In genomic region chr9:22103650-22104575, GRCh38 we compare ENCODE assay signal across 11 cellular contexts.
DNase-seq lines count a peak whose midpoint lies in the region; ATAC-seq and TF ChIP-seq lines count a peak whose summit lies in the region.
"Had no signal": no experiment of that assay in that cellular context is flagged by ENCODE, and none has a peak within 500 bp of the region (broad histone marks: within the 10 kb centered on the region; RNA-seq: fewer than 3 reads in every experiment).

No MANE protein-coding gene starts in this region.

- no peak overlapping the region for H2AFZ ChIP-seq in KMS-11 (ENCODE audit: low read depth)

- H3K9ac ChIP-seq in KMS-11, result peak overlapping the region; percentile 57

- H3K4me3 ChIP-seq in KMS-11 (IDR thresholded peaks at IDR 0.05; ENCODE audit: insufficient read depth, low read depth, low read length) (no peak overlapping the region), astrocyte of the cerebellum (ENCODE audit: low read depth, low read length) (no peak overlapping the region), suprapubic skin (no peak overlapping the region)

- TF ChIP-seq EP300 in suprapubic skin (IDR thresholded peaks at IDR 0.05), result no peak

- in situ Hi-C loops in astrocyte of the cerebellum (cut with HindIII; ENCODE audit: low sequenced_read_pairs), result no loop called here

- TF ChIP-seq POLR2A in suprapubic skin (IDR thresholded peaks at IDR 0.05), result no peak

- DNase-seq in astrocyte of the cerebellum (ENCODE audit: low read depth), result peak; percentile 74
- no peak for DNase-seq in left ventricle myocardium superior
- no peak for DNase-seq in suprapubic skin (ENCODE audit: low spot score in 2 of 2)
- DNase-seq in nucleus accumbens (lab: John Stamatoyannopoulos, UW), result no peak
- DNase-seq in activated gamma-delta T cell treated with Interleukin-2 at 50 U/mL for 16 hours, result no peak
- DNase-seq: activated CD4-positive, alpha-beta T cell treated with anti-CD3 and anti-CD28 coated beads for 48 hours; hippocampal formation; NCI-H1694 treated with DMSO at 0.1 percent for 48 hours had no signal

- H3K36me3 ChIP-seq in KMS-11 (ENCODE audit: insufficient read depth) (no peaks in the 10 kb centered on the region), suprapubic skin (no peaks in the 10 kb centered on the region)

- peak; percentile 73 for ATAC-seq in left ventricle myocardium superior
- ATAC-seq in HG02938 (IDR thresholded peaks at IDR 0.05; ENCODE audit: unreplicated experiment), result no peak

- no peaks in the 10 kb centered on the region for H3K79me2 ChIP-seq in KMS-11 (ENCODE audit: insufficient read depth, low read depth)

- H4K20me1 ChIP-seq in KMS-11 (ENCODE audit: insufficient read depth), result no peaks in the 10 kb centered on the region

- H3K4me1 ChIP-seq in KMS-11 (ENCODE audit: low read depth, poor library complexity, severe bottlenecking) (peaks cover 98% of the 10 kb centered on the region), suprapubic skin (peaks cover 12% of the 10 kb centered on the region)

- H3K9me3 ChIP-seq in suprapubic skin, result no peaks in the 10 kb centered on the region

- TF ChIP-seq CTCF in KMS-11 (conservative IDR thresholded peaks at IDR 0.05; ENCODE audit: low read depth, low read length), result no peak
- TF ChIP-seq CTCF in astrocyte of the cerebellum (IDR thresholded peaks at IDR 0.05; ENCODE audit: low read depth, low read length, missing control alignments), result no peak
- no peak for TF ChIP-seq CTCF in suprapubic skin (IDR thresholded peaks at IDR 0.05)

- intact Hi-C loops in left ventricle myocardium superior (cut with micrococcal nuclease), result no loop called here

- H3K27ac ChIP-seq in KMS-11, result peak overlapping the region; percentile 94
- peak overlapping the region; percentile 53 for H3K27ac ChIP-seq in suprapubic skin
- H3K27ac ChIP-seq: HL-60 had no signal

- WGBS in suprapubic skin, result 65% methylated on average over 4 of the region's 4 CpGs

- H3K27me3 ChIP-seq in KMS-11 (ENCODE audit: insufficient read depth, low read depth), result no peaks in the 10 kb centered on the region
- no peaks in the 10 kb centered on the region for H3K27me3 ChIP-seq in suprapubic skin

- peak overlapping the region; percentile 81 for H3K4me2 ChIP-seq in KMS-11
